ENCODE assay signal across 14 cellular contexts in genomic region chr5:58241383-58241782, GRCh38.
DNase-seq lines count a peak whose midpoint lies in the region; ATAC-seq and TF ChIP-seq lines count a peak whose summit lies in the region.
"Had no signal": no experiment of that assay in that cellular context is flagged by ENCODE, and none has a peak within 500 bp of the region (broad histone marks: within the 10 kb centered on the region; RNA-seq: fewer than 3 reads in every experiment).

No MANE protein-coding gene starts in this region.

- H3K9me3 ChIP-seq in Panc1 (ENCODE audit: control insufficient read depth, insufficient read depth, low read depth, low read length) (no peaks in the 10 kb centered on the region; the same call in 1 of the 2 replicates), mucosa of descending colon (no peaks in the 10 kb centered on the region)
- H3K9me3 ChIP-seq: thoracic aorta had no signal

- no TSS peak for BruUV-seq in Panc1 (replicated peaks; lab: Mats Ljungman, UMichigan)

- intact Hi-C loops in Panc1 (cut with micrococcal nuclease; ENCODE audit: unreplicated experiment): no loop called here
- intact Hi-C loops in mucosa of descending colon (cut with DNase I, micrococcal nuclease): no loop called here
- intact Hi-C loops in dorsolateral prefrontal cortex (cut with DNase I): no loop called here

- TF ChIP-seq CTCF in Panc1 (IDR thresholded peaks at IDR 0.05) (no peak), fibroblast of the aortic adventitia (IDR thresholded peaks at IDR 0.05; ENCODE audit: insufficient read depth, low read length) (no peak), mucosa of descending colon (IDR thresholded peaks at IDR 0.05) (no peak), dorsolateral prefrontal cortex (IDR thresholded peaks at IDR 0.05 in 54 of 56, conservative IDR thresholded peaks at IDR 0.05 in 2 of 56; ENCODE audit: low read depth in 1 of 56, partially characterized antibody in 56 of 56) (no peak)

- POLR2A ChIA-PET in Panc1 (lab: Charles Lee): no interaction called here

- H3K36me3 ChIP-seq in Panc1 (ENCODE audit: control insufficient read depth, insufficient read depth, low read length) (no peaks in the 10 kb centered on the region), mucosa of descending colon (ENCODE audit: low read depth) (no peaks in the 10 kb centered on the region)
- H3K36me3 ChIP-seq: thoracic aorta had no signal

- in situ Hi-C loops in Caki2 (cut with HindIII; ENCODE audit: low pct_unique_long_range_greater_than_20kb, low sequenced_read_pairs) (no loop called here), Panc1 (cut with HindIII; ENCODE audit: low pct_unique_long_range_greater_than_20kb, low sequenced_read_pairs) (no loop called here)

- CTCF ChIA-PET in Panc1 (lab: Charles Lee): no interaction called here

- ATAC-seq in Panc1 (no peak), mucosa of descending colon (peak; percentile 42), GM21367 (IDR thresholded peaks at IDR 0.05; ENCODE audit: unreplicated experiment) (no peak)
- ATAC-seq: activated naive CD8-positive, alpha-beta T cell treated with anti-CD3 and anti-CD28 coated beads, Interleukin-2, amount 50 U/mL, for 24 hours had no signal

- H3K27me3 ChIP-seq in Panc1 (ENCODE audit: control insufficient read depth, insufficient read depth, low read length) (no peaks in the 10 kb centered on the region), dorsolateral prefrontal cortex (no peaks in the 10 kb centered on the region)

- H3K4me3 ChIP-seq in Panc1 (ENCODE audit: low read depth in 2 of 2, low read length in 2 of 2) (no peak overlapping the region), fibroblast of the aortic adventitia (ENCODE audit: low read depth, low read length) (no peak overlapping the region), mucosa of descending colon (no peak overlapping the region), dorsolateral prefrontal cortex (no peak overlapping the region)
- H3K4me3 ChIP-seq: thoracic aorta had no signal

- DNase-seq in Caki2 (ENCODE audit: low read depth) (peak; percentile 84), Panc1 (ENCODE audit: low read depth, low spot score) (no peak), fibroblast of the aortic adventitia (ENCODE audit: low read depth) (peak; percentile 51), mucosa of descending colon (no peak), dorsolateral prefrontal cortex (no peak), NCI-H1417 (lab: John Stamatoyannopoulos, UW) (no peak), NCI-H2171 treated with DMSO at 0.1 percent for 48 hours (lab: John Stamatoyannopoulos, UW) (no peak)
- DNase-seq: activated CD4-positive, CD25-positive, alpha-beta regulatory T cell treated with anti-CD3 and anti-CD28 coated beads, Interleukin-2, amount 50 U/mL, for 72 hours; activated naive CD8-positive, alpha-beta T cell treated with anti-CD3 and anti-CD28 coated beads, Interleukin-2, amount 50 U/mL, for 24 hours; H9; NCI-H2107; NK-92 treated with Interleukin-12 subunit alpha and Interleukin-12 subunit beta, amount 100 ng/mL, for 24 hours had no signal

- H3K4me1 ChIP-seq in Panc1 (ENCODE audit: control insufficient read depth, insufficient read depth, low read length) (no peaks in the 10 kb centered on the region; the same call in 1 of the 2 replicates), mucosa of descending colon (ENCODE audit: low read depth) (no peaks in the 10 kb centered on the region)

- H3K27ac ChIP-seq in Panc1 (ENCODE audit: low read length) (peak overlapping the region; percentile 58; the same call in 1 of the 2 replicates), dorsolateral prefrontal cortex (no peak overlapping the region)
- H3K27ac ChIP-seq: thoracic aorta had no signal

Comparison
In these comparisons a context has a peak if more than half of its experiments do, and no peak if none do; other contexts are left out.
1. DNase-seq: peak in Caki2 (single experiment) and fibroblast of the aortic adventitia (single experiment); none in Panc1 (single experiment), mucosa of descending colon (0 of 3), dorsolateral prefrontal cortex (0 of 10), NCI-H1417 (0 of 3) and NCI-H2171 treated with DMSO at 0.1 percent for 48 hours (single experiment).